In the genomic region with DNA sequence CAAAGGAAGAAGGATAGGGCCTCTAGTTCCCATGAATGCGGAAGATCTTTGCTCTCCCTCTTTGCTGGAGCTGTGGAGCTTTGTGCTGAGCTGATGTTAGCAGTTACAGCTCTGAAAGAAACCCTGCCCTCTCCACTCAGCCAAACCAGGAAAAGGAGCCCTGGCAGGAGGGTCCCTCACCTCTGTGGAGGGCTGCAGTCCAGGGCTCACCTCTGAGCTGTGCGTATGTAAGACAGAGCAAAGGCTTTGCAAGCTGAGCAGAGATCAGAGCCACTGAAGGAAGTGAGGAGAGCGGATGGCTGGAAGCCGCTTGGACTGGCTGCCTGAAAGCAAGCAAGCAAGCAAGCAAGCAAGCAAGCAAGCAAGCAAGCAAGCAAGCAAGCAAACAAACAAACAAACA, we compare ENCODE assay signal across 35 cellular contexts.
"Had no signal": no experiment of that assay in that cellular context is flagged by ENCODE, and none has a peak within 500 bp of the region (broad histone marks: within the 10 kb centered on the region; RNA-seq: fewer than 3 reads in every experiment).

No MANE protein-coding gene starts in this region.

- H3K4me1 Mint-ChIP-seq: brain, immature natural killer cell, mesothelial cell of epicardium had no signal

- H3K9me3 Mint-ChIP-seq: activated T-helper 1 cell treated with anti-CD3 and anti-CD28 coated beads, Interleukin-12 subunit alpha, Interleukin-12 subunit beta, Interleukin-2, Interleukin-4 antibody, amounts not matched to agents 30 ng/mL and 10 ng/mL and 1 ng/mL, durations not matched to agents 14 hours and 24 hours and 36 hours had no signal

- H3K4me3 ChIP-seq: ascending aorta, cardiac muscle cell, coronary artery, dorsolateral prefrontal cortex, gastroesophageal sphincter, ovary, prostate gland, smooth muscle cell, stomach, suprapubic skin, tibial artery had no signal

- H3K36me3 ChIP-seq: ascending aorta, cardiac muscle cell, gastroesophageal sphincter, ovary, prostate gland, stomach, suprapubic skin, tibial artery, WERI-Rb-1 had no signal

- DNase-seq: activated CD4-positive, alpha-beta T cell treated with anti-CD3 and anti-CD28 coated beads for 48 hours; activated CD4-positive, alpha-beta T cell treated with anti-CD3 and anti-CD28 coated beads, Interleukin-2, amount 50 U/mL, for 48 hours; activated CD8-positive, alpha-beta memory T cell treated with anti-CD3 and anti-CD28 coated beads for 24 hours; activated effector memory CD4-positive, alpha-beta T cell treated with anti-CD3 and anti-CD28 coated beads, Interleukin-2, amount 50 U/mL, for 16 hours; activated naive CD4-positive, alpha-beta T cell treated with anti-CD3 and anti-CD28 coated beads, Interleukin-2, amount 10 ng/mL, durations not matched to agents 7 days and 5 days; activated naive CD8-positive, alpha-beta T cell treated with anti-CD3 and anti-CD28 coated beads, Interleukin-2, amount 10 ng/mL, durations not matched to agents 7 days and 5 days; activated T-cell treated with anti-CD3 and anti-CD28 coated beads, Interleukin-2, amount 50 U/mL, for 1 hour; dorsolateral prefrontal cortex; effector memory CD4-positive, alpha-beta T cell; hypothalamus; immature natural killer cell; kidney; naive B cell; nephron progenitor cell; ovary; retina; stimulated activated CD4-positive, alpha-beta T cell treated with anti-CD3 and anti-CD28 coated beads, Interleukin-1b, Interleukin-23, amount 100 ng/mL, for 48 hours; stimulated activated CD4-positive, alpha-beta T cell treated with anti-CD3 and anti-CD28 coated beads, Interleukin-4, amount 100 ng/mL, for 4 hours; stimulated activated CD8-positive, alpha-beta memory T cell treated with anti-CD3 and anti-CD28 coated beads, Interleukin-4, amount 100 ng/mL, for 48 hours; stomach; T-helper 9 cell; tibial artery; WERI-Rb-1 had no signal

- H3K4me3 Mint-ChIP-seq: activated naive CD4-positive, alpha-beta T cell treated with anti-CD3 and anti-CD28 coated beads, Interleukin-2, amount 10 ng/mL, durations not matched to agents 7 days and 5 days; activated naive CD8-positive, alpha-beta T cell treated with anti-CD3 and anti-CD28 coated beads, Interleukin-2, amount 10 ng/mL, durations not matched to agents 7 days and 5 days; activated T-helper 1 cell treated with anti-CD3 and anti-CD28 coated beads, Interleukin-12 subunit alpha, Interleukin-12 subunit beta, Interleukin-2, Interleukin-4 antibody, amounts not matched to agents 30 ng/mL and 10 ng/mL and 1 ng/mL, durations not matched to agents 14 hours and 24 hours and 36 hours; brain; immature natural killer cell; mesothelial cell of epicardium; nephron progenitor cell; stimulated activated memory B cell treated with anti-CD40 and anti-IgM and Interleukin-4, amounts not matched to agents 10 μg/mL and 1 μg/mL and 100 μg/mL, for 72 hours had no signal

- ATAC-seq: activated CD4-positive, CD25-positive, alpha-beta regulatory T cell treated with anti-CD3 and anti-CD28 coated beads, Interleukin-2, amount 50 U/mL, for 24 hours had no signal

- H3K36me3 Mint-ChIP-seq: activated naive CD4-positive, alpha-beta T cell treated with anti-CD3 and anti-CD28 coated beads, Interleukin-2, amount 10 ng/mL, durations not matched to agents 7 days and 5 days; brain; immature natural killer cell; mesothelial cell of epicardium had no signal

- H3K27me3 ChIP-seq: ascending aorta, ovary had no signal

- H3K27ac Mint-ChIP-seq: activated naive CD4-positive, alpha-beta T cell treated with anti-CD3 and anti-CD28 coated beads, Interleukin-2, amount 10 ng/mL, durations not matched to agents 7 days and 5 days; activated T-helper 1 cell treated with anti-CD3 and anti-CD28 coated beads, Interleukin-12 subunit alpha, Interleukin-12 subunit beta, Interleukin-2, Interleukin-4 antibody, amounts not matched to agents 30 ng/mL and 10 ng/mL and 1 ng/mL, durations not matched to agents 14 hours and 24 hours and 36 hours; brain; immature natural killer cell; mesothelial cell of epicardium; naive B cell; nephron progenitor cell; stimulated activated memory B cell treated with anti-CD40 and anti-IgM and Interleukin-4, amounts not matched to agents 10 μg/mL and 1 μg/mL and 100 μg/mL, for 72 hours had no signal

- H3K27ac ChIP-seq: cardiac muscle cell, dorsolateral prefrontal cortex, ovary, prostate gland, suprapubic skin, tibial artery, WERI-Rb-1 had no signal

- H3K9me3 ChIP-seq: ascending aorta, gastroesophageal sphincter, ovary, prostate gland, stomach, suprapubic skin, tibial artery had no signal

- H3K4me1 ChIP-seq: ascending aorta, gastroesophageal sphincter, prostate gland, stomach, suprapubic skin, tibial artery had no signal

- H3K4me2 ChIP-seq: smooth muscle cell had no signal
